In genomic region chr5:56309262-56309826, GRCh38 we compare ENCODE assay signal across 18 cellular contexts.
DNase-seq lines count a peak whose midpoint lies in the region; ATAC-seq lines count a peak whose summit lies in the region.
"Had no signal": no experiment of that assay in that cellular context is flagged by ENCODE, and none has a peak within 500 bp of the region (broad histone marks: within the 10 kb centered on the region; RNA-seq: fewer than 3 reads in every experiment).

No MANE protein-coding gene starts in this region.

- no peaks in the 10 kb centered on the region for H3K4me1 Mint-ChIP-seq in activated naive CD8-positive, alpha-beta T cell treated with anti-CD3 and anti-CD28 coated beads, Interleukin-2, amount 10 ng/mL, durations not matched to agents 7 days and 5 days
- H3K4me1 Mint-ChIP-seq in activated naive CD8-positive, alpha-beta T cell treated with anti-CD3 and anti-CD28 coated beads, Interleukin-2, amount 50 U/mL, for 24 hours, result peaks cover 11% of the 10 kb centered on the region
- peaks cover 16% of the 10 kb centered on the region for H3K4me1 Mint-ChIP-seq in memory B cell
- H3K4me1 Mint-ChIP-seq: GM23338 had no signal

- peaks cover 5% of the 10 kb centered on the region for H3K27me3 Mint-ChIP-seq in activated naive CD8-positive, alpha-beta T cell treated with anti-CD3 and anti-CD28 coated beads, Interleukin-2, amount 10 ng/mL, durations not matched to agents 7 days and 5 days
- no peaks in the 10 kb centered on the region for H3K27me3 Mint-ChIP-seq in activated naive CD8-positive, alpha-beta T cell treated with anti-CD3 and anti-CD28 coated beads, Interleukin-2, amount 50 U/mL, for 24 hours
- no peaks in the 10 kb centered on the region for H3K27me3 Mint-ChIP-seq in memory B cell

- H3K9me3 Mint-ChIP-seq in activated naive CD8-positive, alpha-beta T cell treated with anti-CD3 and anti-CD28 coated beads, Interleukin-2, amount 10 ng/mL, durations not matched to agents 7 days and 5 days, result peaks cover 9% of the 10 kb centered on the region
- H3K9me3 Mint-ChIP-seq in activated naive CD8-positive, alpha-beta T cell treated with anti-CD3 and anti-CD28 coated beads, Interleukin-2, amount 50 U/mL, for 24 hours, result peaks cover 13% of the 10 kb centered on the region
- H3K9me3 Mint-ChIP-seq in memory B cell, result peaks cover 3% of the 10 kb centered on the region

- H3K4me3 Mint-ChIP-seq in activated naive CD8-positive, alpha-beta T cell treated with anti-CD3 and anti-CD28 coated beads, Interleukin-2, amount 10 ng/mL, durations not matched to agents 7 days and 5 days, result no peak overlapping the region
- no peak overlapping the region for H3K4me3 Mint-ChIP-seq in activated naive CD8-positive, alpha-beta T cell treated with anti-CD3 and anti-CD28 coated beads, Interleukin-2, amount 50 U/mL, for 24 hours
- H3K4me3 Mint-ChIP-seq in memory B cell, result no peak overlapping the region
- H3K4me3 Mint-ChIP-seq: CD8-positive, alpha-beta T cell; GM23338 had no signal

- POLR2A ChIA-PET in activated naive CD8-positive, alpha-beta T cell treated with anti-CD3 and anti-CD28 coated beads, Interleukin-2, amount 10 ng/mL, durations not matched to agents 7 days and 5 days (lab: Charles Lee), result no interaction called here

- no peak for DNase-seq in activated naive CD8-positive, alpha-beta T cell treated with anti-CD3 and anti-CD28 coated beads, Interleukin-2, amount 10 ng/mL, durations not matched to agents 7 days and 5 days
- no peak for DNase-seq in activated naive CD8-positive, alpha-beta T cell treated with anti-CD3 and anti-CD28 coated beads, Interleukin-2, amount 50 U/mL, for 24 hours
- peak; percentile 90 for DNase-seq in amniotic epithelial cell (ENCODE audit: low read depth)
- no peak for DNase-seq in memory B cell (ENCODE audit: low spot score in 2 of 2)
- no peak for DNase-seq in COLO668 (lab: John Stamatoyannopoulos, UW; ENCODE audit: unreplicated experiment)
- DNase-seq in AG20443 (ENCODE audit: low spot score), result no peak
- no peak for DNase-seq in activated CD4-positive, CD25-positive, alpha-beta regulatory T cell treated with anti-CD3 and anti-CD28 coated beads, Interleukin-2, amount 50 U/mL, for 72 hours
- DNase-seq: BE2C; CD8-positive, alpha-beta T cell; DMS 273 treated with DMSO at 0.1 percent for 48 hours; KBM-7; NCI-H1436 treated with DMSO at 0.1 percent for 48 hours; NCI-H2081; NCI-H510A; NCI-H82 had no signal

- peaks cover 2% of the 10 kb centered on the region for H3K36me3 Mint-ChIP-seq in activated naive CD8-positive, alpha-beta T cell treated with anti-CD3 and anti-CD28 coated beads, Interleukin-2, amount 10 ng/mL, durations not matched to agents 7 days and 5 days
- H3K36me3 Mint-ChIP-seq in activated naive CD8-positive, alpha-beta T cell treated with anti-CD3 and anti-CD28 coated beads, Interleukin-2, amount 50 U/mL, for 24 hours (ENCODE audit: low read depth), result no peaks in the 10 kb centered on the region
- peaks cover 3% of the 10 kb centered on the region for H3K36me3 Mint-ChIP-seq in memory B cell
- H3K36me3 Mint-ChIP-seq: CD8-positive, alpha-beta T cell had no signal

- no peak for ATAC-seq in activated naive CD8-positive, alpha-beta T cell treated with anti-CD3 and anti-CD28 coated beads, Interleukin-2, amount 10 ng/mL, durations not matched to agents 7 days and 5 days (ENCODE audit: low read depth)
- ATAC-seq in activated naive CD8-positive, alpha-beta T cell treated with anti-CD3 and anti-CD28 coated beads, Interleukin-2, amount 50 U/mL, for 24 hours, result no peak
- ATAC-seq in memory B cell (ENCODE audit: low read depth), result no peak
- no peak for ATAC-seq in GM21423 (IDR thresholded peaks at IDR 0.05; ENCODE audit: unreplicated experiment)
- ATAC-seq: CD8-positive, alpha-beta T cell; GM23338; HCT116 had no signal

- peak overlapping the region; percentile 6 for H3K27ac Mint-ChIP-seq in activated naive CD8-positive, alpha-beta T cell treated with anti-CD3 and anti-CD28 coated beads, Interleukin-2, amount 10 ng/mL, durations not matched to agents 7 days and 5 days
- H3K27ac Mint-ChIP-seq in activated naive CD8-positive, alpha-beta T cell treated with anti-CD3 and anti-CD28 coated beads, Interleukin-2, amount 50 U/mL, for 24 hours, result no peak overlapping the region
- H3K27ac Mint-ChIP-seq in memory B cell, result peak overlapping the region; percentile 0
- H3K27ac Mint-ChIP-seq: CD8-positive, alpha-beta T cell; GM23338 had no signal
